In the genomic region with DNA sequence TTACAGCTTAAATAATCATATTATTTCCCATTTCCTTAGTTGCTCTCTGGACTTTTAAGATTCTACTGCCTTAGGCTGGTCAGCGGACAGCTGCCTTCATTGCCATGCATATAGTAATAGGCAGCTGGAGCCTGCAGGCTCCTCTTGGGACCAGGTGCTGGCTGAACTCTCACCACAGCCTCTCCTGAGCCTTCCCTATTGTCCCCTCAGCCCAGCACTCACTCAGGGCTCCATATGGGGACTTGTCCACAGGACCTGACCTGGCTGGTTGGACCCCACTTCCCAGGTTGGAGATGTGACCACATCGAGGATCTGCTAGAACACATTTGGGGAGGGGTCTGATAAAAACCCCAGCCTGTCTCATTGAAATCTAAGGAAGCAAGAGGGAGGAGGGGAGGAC, we compare ENCODE assay signal across 18 cellular contexts.
DNase-seq lines count a peak whose midpoint lies in the region; ATAC-seq, FAIRE-seq and TF ChIP-seq lines count a peak whose summit lies in the region.
"Had no signal": no experiment of that assay in that cellular context is flagged by ENCODE, and none has a peak within 500 bp of the region (broad histone marks: within the 10 kb centered on the region; RNA-seq: fewer than 3 reads in every experiment).

No MANE protein-coding gene starts in this region.

- TF ChIP-seq CTCF in BE2C (IDR thresholded peaks at IDR 0.05; ENCODE audit: low read depth, low read length) (no peak), osteocyte (IDR thresholded peaks at IDR 0.05) (no peak)

- no peaks in the 10 kb centered on the region for H3K9me3 Mint-ChIP-seq in osteocyte (ENCODE audit: unreplicated experiment)

- H3K4me3 Mint-ChIP-seq in T-helper 17 cell, result no peak overlapping the region
- no peak overlapping the region for H3K4me3 Mint-ChIP-seq in osteocyte (ENCODE audit: unreplicated experiment)
- H3K4me3 Mint-ChIP-seq: CD4-positive, alpha-beta T cell; CD8-positive, alpha-beta T cell had no signal

- ATAC-seq in T-helper 17 cell, result no peak
- ATAC-seq: CD8-positive, alpha-beta T cell had no signal

- H3K4me1 ChIP-seq in BE2C, result peaks cover 4% of the 10 kb centered on the region
- H3K4me1 ChIP-seq: BLaER1 treated with 17β-estradiol and CSF1 and Interleukin-3, amounts not matched to agents 10 nM and 100 nM; Caco-2 had no signal

- DNase-seq in BE2C, result peak; percentile 33
- DNase-seq in T-helper 17 cell, result no peak
- DNase-seq in osteocyte (ENCODE audit: extremely low spot score, unreplicated experiment), result peak; percentile 53
- no peak for DNase-seq in mesenteric fat pad (ENCODE audit: low spot score)
- no peak for DNase-seq in GM19239 (ENCODE audit: insufficient read length, low spot score)
- DNase-seq: 8988T; ACHN; Caco-2; Calu3; CD4-positive, alpha-beta T cell; CD8-positive, alpha-beta T cell; DMS79 treated with DMSO at 0.1 percent for 48 hours; GF-D8 had no signal

- H3K36me3 Mint-ChIP-seq in T-helper 17 cell (ENCODE audit: low read depth), result peaks cover 3% of the 10 kb centered on the region
- H3K36me3 Mint-ChIP-seq in osteocyte (ENCODE audit: unreplicated experiment), result no peaks in the 10 kb centered on the region
- H3K36me3 Mint-ChIP-seq: CD8-positive, alpha-beta T cell had no signal

- H3K27ac Mint-ChIP-seq in T-helper 17 cell, result peak overlapping the region; percentile 46
- no peak overlapping the region for H3K27ac Mint-ChIP-seq in osteocyte (ENCODE audit: unreplicated experiment)
- H3K27ac Mint-ChIP-seq: CD4-positive, alpha-beta T cell; CD8-positive, alpha-beta T cell had no signal

- H3K27me3 ChIP-seq in BE2C, result no peaks in the 10 kb centered on the region
- H3K27me3 ChIP-seq: BLaER1 treated with 17β-estradiol and CSF1 and Interleukin-3, amounts not matched to agents 10 nM and 100 nM had no signal

- no peak for FAIRE-seq in GM19239 (lab: Jason Lieb, UNC)
- FAIRE-seq: A204.1, D721Med, G401.6, GM12891 had no signal

- H3K9me3 ChIP-seq in BE2C (0 out of 2 replicates have a peak, but pooled peaks cover 6% of the 10 kb centered on the region), T-helper 17 cell (ENCODE audit: control insufficient read depth, low read length, poor library complexity, severe bottlenecking) (no peaks in the 10 kb centered on the region)

- H3K4me1 Mint-ChIP-seq in T-helper 17 cell (no peaks in the 10 kb centered on the region), osteocyte (ENCODE audit: unreplicated experiment) (no peaks in the 10 kb centered on the region)

- H3K27me3 Mint-ChIP-seq in T-helper 17 cell, result no peaks in the 10 kb centered on the region
- H3K27me3 Mint-ChIP-seq in osteocyte (ENCODE audit: unreplicated experiment), result peaks cover 54% of the 10 kb centered on the region
- H3K27me3 Mint-ChIP-seq: CD4-positive, alpha-beta T cell had no signal

- H3K4me3 ChIP-seq in BE2C (ENCODE audit: low read depth, low read length), result no peak overlapping the region
- H3K4me3 ChIP-seq: BLaER1 treated with 17β-estradiol and CSF1 and Interleukin-3, amounts not matched to agents 10 nM and 100 nM had no signal

- no peaks in the 10 kb centered on the region for H3K36me3 ChIP-seq in BE2C
- H3K36me3 ChIP-seq: BLaER1 treated with 17β-estradiol and CSF1 and Interleukin-3, amounts not matched to agents 10 nM and 100 nM had no signal

Comparison
In these comparisons a context has a peak if more than half of its experiments do, and no peak if none do; other contexts are left out.
1. DNase-seq: peak in BE2C (single experiment) and osteocyte (single experiment); none in T-helper 17 cell (0 of 3), mesenteric fat pad (single experiment) and GM19239 (single experiment).